Comparison of ENCODE assay signal across 30 cellular contexts in genomic region chr11:70703141-70704052, GRCh38.
DNase-seq lines count a peak whose midpoint lies in the region; ATAC-seq, FAIRE-seq and TF ChIP-seq lines count a peak whose summit lies in the region.
"Had no signal": no experiment of that assay in that cellular context is flagged by ENCODE, and none has a peak within 500 bp of the region (broad histone marks: within the 10 kb centered on the region; RNA-seq: fewer than 3 reads in every experiment).

No MANE protein-coding gene starts in this region.

- no peaks in the 10 kb centered on the region for H4K20me1 ChIP-seq in mammary epithelial cell (ENCODE audit: insufficient read depth, low read length)

- H3K4me3 ChIP-seq in kidney (ENCODE audit: low read length in 2 of 2) = no peak overlapping the region
- H3K4me3 ChIP-seq in mammary epithelial cell (replicated peaks in 1 of 3; ENCODE audit: insufficient read depth in 1 of 3, low read depth in 2 of 3, low read length in 3 of 3) = no peak overlapping the region
- H3K4me3 ChIP-seq: GM12878, heart left ventricle, left lung, prostate gland, SJCRH30 had no signal

- no peak overlapping the region for H2AFZ ChIP-seq in mammary epithelial cell (ENCODE audit: low read depth, low read length)

- TF ChIP-seq CTCF in kidney (IDR thresholded peaks at IDR 0.05; ENCODE audit: borderline replicate concordance, extremely low read depth, insufficient read depth) (no peak), progenitor cell of endocrine pancreas (IDR thresholded peaks at IDR 0.05; ENCODE audit: unreplicated experiment) (no peak), mammary epithelial cell (conservative IDR thresholded peaks at IDR 0.05 in 1 of 2, IDR thresholded peaks at IDR 0.05 in 1 of 2; ENCODE audit: extremely low read depth in 1 of 2, insufficient read depth in 1 of 2, low read depth in 1 of 2, low read length in 2 of 2) (no peak)

- H3K9me3 ChIP-seq in kidney (ENCODE audit: control insufficient read depth in 1 of 2, low read length in 2 of 2) (no peaks in the 10 kb centered on the region), mammary epithelial cell (replicated peaks; ENCODE audit: insufficient read depth, low read length) (peaks cover 4% of the 10 kb centered on the region)
- H3K9me3 ChIP-seq: heart left ventricle, left lung, prostate gland, SJCRH30 had no signal

- no TSS peak for BruUV-seq in mammary epithelial cell (replicated peaks; lab: Mats Ljungman, UMichigan)

- no peaks in the 10 kb centered on the region for H3K36me3 Mint-ChIP-seq in activated CD4-positive, alpha-beta T cell treated with anti-CD3 and anti-CD28 coated beads, Interleukin-2, amount 10 ng/mL, durations not matched to agents 7 days and 5 days (ENCODE audit: low read depth)
- H3K36me3 Mint-ChIP-seq in progenitor cell of endocrine pancreas (ENCODE audit: insufficient read depth) = peaks cover 3% of the 10 kb centered on the region
- H3K36me3 Mint-ChIP-seq: brain; natural killer cell treated with Interleukin-12 subunit alpha and Interleukin-12 subunit beta and Interleukin-15 and Interleukin-18, amount 100 ng/mL, for 72 hours had no signal

- POLR2A ChIA-PET in activated CD4-positive, alpha-beta T cell treated with anti-CD3 and anti-CD28 coated beads, Interleukin-2, amount 10 ng/mL, durations not matched to agents 7 days and 5 days (lab: Charles Lee) = no interaction called here

- H3K9me3 Mint-ChIP-seq in activated CD4-positive, alpha-beta T cell treated with anti-CD3 and anti-CD28 coated beads, Interleukin-2, amount 10 ng/mL, durations not matched to agents 7 days and 5 days = no peaks in the 10 kb centered on the region
- no peaks in the 10 kb centered on the region for H3K9me3 Mint-ChIP-seq in progenitor cell of endocrine pancreas (ENCODE audit: low read depth)
- H3K9me3 Mint-ChIP-seq: activated T-cell treated with anti-CD3 and anti-CD28 coated beads, Interleukin-2, amount 50 U/mL, for 4 hours; natural killer cell treated with Interleukin-12 subunit alpha and Interleukin-12 subunit beta and Interleukin-15 and Interleukin-18, amount 100 ng/mL, for 72 hours had no signal

- H3K27ac Mint-ChIP-seq in activated CD4-positive, alpha-beta T cell treated with anti-CD3 and anti-CD28 coated beads, Interleukin-2, amount 10 ng/mL, durations not matched to agents 7 days and 5 days = no peak overlapping the region
- peak overlapping the region; percentile 79 for H3K27ac Mint-ChIP-seq in progenitor cell of endocrine pancreas
- H3K27ac Mint-ChIP-seq: CD8-positive, alpha-beta memory T cell; natural killer cell treated with Interleukin-12 subunit alpha and Interleukin-12 subunit beta and Interleukin-15 and Interleukin-18, amount 100 ng/mL, for 72 hours had no signal

- H3K4me1 Mint-ChIP-seq in activated CD4-positive, alpha-beta T cell treated with anti-CD3 and anti-CD28 coated beads, Interleukin-2, amount 10 ng/mL, durations not matched to agents 7 days and 5 days = peaks cover 3% of the 10 kb centered on the region
- peaks cover 5% of the 10 kb centered on the region for H3K4me1 Mint-ChIP-seq in progenitor cell of endocrine pancreas (ENCODE audit: low read depth)
- H3K4me1 Mint-ChIP-seq: CD8-positive, alpha-beta memory T cell had no signal

- CTCF ChIA-PET in activated CD4-positive, alpha-beta T cell treated with anti-CD3 and anti-CD28 coated beads, Interleukin-2, amount 10 ng/mL, durations not matched to agents 7 days and 5 days (lab: Charles Lee) = no interaction called here
- CTCF ChIA-PET in mammary epithelial cell (lab: Charles Lee; ENCODE audit: low non-redundant PET) = no interaction called here

- dilution Hi-C loops in mammary epithelial cell (cut with HindIII; ENCODE audit: low sequenced_read_pairs) = no loop called here

- no peak for ATAC-seq in GM19467 (IDR thresholded peaks at IDR 0.05; ENCODE audit: unreplicated experiment)
- no peak for ATAC-seq in HG02759 (IDR thresholded peaks at IDR 0.05; ENCODE audit: unreplicated experiment)
- ATAC-seq: activated T-cell treated with anti-CD3 and anti-CD28 coated beads, Interleukin-2, amount 50 U/mL, for 4 hours; GM12878; heart left ventricle; left lung; Panc1 had no signal

- peak; percentile 3 for DNase-seq in activated CD4-positive, alpha-beta T cell treated with anti-CD3 and anti-CD28 coated beads, Interleukin-2, amount 50 U/mL, for 1 hour
- no peak for DNase-seq in activated CD4-positive, alpha-beta T cell treated with anti-CD3 and anti-CD28 coated beads, Interleukin-2, amount 10 ng/mL, durations not matched to agents 7 days and 5 days
- DNase-seq in NCI-H2196 treated with DMSO at 0.1 percent for 48 hours (lab: John Stamatoyannopoulos, UW; ENCODE audit: unreplicated experiment) (peak; percentile 36), kidney (peak; percentile 52), progenitor cell of endocrine pancreas (ENCODE audit: low spot score, unreplicated experiment) (peak; percentile 35), mammary epithelial cell (no peak)
- DNase-seq: activated CD4-positive, alpha-beta T cell treated with anti-CD3 and anti-CD28 coated beads for 1 hour; activated T-cell treated with anti-CD3 and anti-CD28 coated beads, Interleukin-2, amount 50 U/mL, for 4 hours; AML-193; DMS79; effector CD8-positive, alpha-beta T cell; erythroblast; HCEC 1CT; heart left ventricle; left lung; midbrain; NCI-H2029; NCI-H446 treated with DMSO at 0.1 percent for 48 hours; SJCRH30; T-helper 1 cell had no signal

- H3K79me2 ChIP-seq in mammary epithelial cell (ENCODE audit: insufficient read depth, low read length) = no peaks in the 10 kb centered on the region

- no peak overlapping the region for H3K27ac ChIP-seq in kidney (ENCODE audit: low read depth in 2 of 2, low read length in 2 of 2)
- H3K27ac ChIP-seq in mammary epithelial cell (ENCODE audit: insufficient read depth, low read depth, low read length) = no peak overlapping the region
- H3K27ac ChIP-seq: heart left ventricle, HL-60, left lung, prostate gland, SJCRH30 had no signal

- no peak for FAIRE-seq in kidney (lab: Jason Lieb, UNC)
- FAIRE-seq: A204.1, GM12878 had no signal

- intact Hi-C loops in kidney (cut with DNase I) = no loop called here
- intact Hi-C loops in mammary epithelial cell (cut with micrococcal nuclease) = no loop called here

- 78% methylated on average over 14 of the region's 20 CpGs for WGBS in mammary epithelial cell (ENCODE audit: low coverage, missing lambda C conversion rate)

- H3K36me3 ChIP-seq in kidney (ENCODE audit: control insufficient read depth in 1 of 2, insufficient read depth in 2 of 2, low read length in 2 of 2) = no peaks in the 10 kb centered on the region
- H3K36me3 ChIP-seq in mammary epithelial cell (ENCODE audit: insufficient read depth, low read length) = no peaks in the 10 kb centered on the region
- H3K36me3 ChIP-seq: heart left ventricle, left lung, prostate gland, SJCRH30 had no signal

- no peak overlapping the region for H3K4me3 Mint-ChIP-seq in activated CD4-positive, alpha-beta T cell treated with anti-CD3 and anti-CD28 coated beads, Interleukin-2, amount 10 ng/mL, durations not matched to agents 7 days and 5 days
- no peak overlapping the region for H3K4me3 Mint-ChIP-seq in progenitor cell of endocrine pancreas (ENCODE audit: low read depth)
- H3K4me3 Mint-ChIP-seq: activated T-cell treated with anti-CD3 and anti-CD28 coated beads, Interleukin-2, amount 50 U/mL, for 4 hours; brain; CD8-positive, alpha-beta memory T cell; natural killer cell treated with Interleukin-12 subunit alpha and Interleukin-12 subunit beta and Interleukin-15 and Interleukin-18, amount 100 ng/mL, for 72 hours had no signal

- in situ Hi-C loops in mammary epithelial cell (cut with MboI; ENCODE audit: low sequenced_read_pairs in 2 of 2) = no loop called here

- no peaks in the 10 kb centered on the region for H3K27me3 ChIP-seq in mammary epithelial cell (ENCODE audit: insufficient read depth, low read length)
- H3K27me3 ChIP-seq: left lung, SJCRH30 had no signal

- H3K9ac ChIP-seq in kidney (ENCODE audit: low read length in 2 of 2) (no peak overlapping the region), mammary epithelial cell (ENCODE audit: insufficient read depth, low read length) (no peak overlapping the region)

- H3K27me3 Mint-ChIP-seq in activated CD4-positive, alpha-beta T cell treated with anti-CD3 and anti-CD28 coated beads, Interleukin-2, amount 10 ng/mL, durations not matched to agents 7 days and 5 days = no peaks in the 10 kb centered on the region
- no peaks in the 10 kb centered on the region for H3K27me3 Mint-ChIP-seq in progenitor cell of endocrine pancreas
- H3K27me3 Mint-ChIP-seq: brain had no signal

- H3K4me1 ChIP-seq in kidney (ENCODE audit: control insufficient read depth in 1 of 2, insufficient read depth in 1 of 2, low read depth in 1 of 2, low read length in 2 of 2) (peaks cover 3 to 4% of the 10 kb centered on the region in 2 donors), mammary epithelial cell (ENCODE audit: insufficient read depth, low read length) (no peaks in the 10 kb centered on the region)
- H3K4me1 ChIP-seq: heart left ventricle, left lung, prostate gland, SJCRH30 had no signal

- H3K4me2 ChIP-seq in mammary epithelial cell (ENCODE audit: insufficient read depth, low read depth, low read length) = no peak overlapping the region

Comparison
In these comparisons a context has a peak if more than half of its experiments do, and no peak if none do; other contexts are left out.
1. DNase-seq: peak in activated CD4-positive, alpha-beta T cell treated with anti-CD3 and anti-CD28 coated beads, Interleukin-2, amount 50 U/mL, for 1 hour (single experiment), NCI-H2196 treated with DMSO at 0.1 percent for 48 hours (single experiment), kidney (single experiment) and progenitor cell of endocrine pancreas (single experiment); none in activated CD4-positive, alpha-beta T cell treated with anti-CD3 and anti-CD28 coated beads, Interleukin-2, amount 10 ng/mL, durations not matched to agents 7 days and 5 days (single experiment) and mammary epithelial cell (single experiment).